Comparison of ENCODE assay signal across 2 cellular contexts in genomic region chr4:176964116-176964691, GRCh38.
TF ChIP-seq lines count a peak whose summit lies in the region.

No MANE protein-coding gene starts in this region.

TF ChIP-seq in SK-N-SH, 30 proteins besides CTCF, POLR2A, EP300 and RAD21 (continued from another document):
- TF ChIP-seq PBX3 (IDR thresholded peaks at IDR 0.05), result 0 out of 2 replicates have a peak, but pooled peaks have one; percentile 5
- TF ChIP-seq, protein P1, sequence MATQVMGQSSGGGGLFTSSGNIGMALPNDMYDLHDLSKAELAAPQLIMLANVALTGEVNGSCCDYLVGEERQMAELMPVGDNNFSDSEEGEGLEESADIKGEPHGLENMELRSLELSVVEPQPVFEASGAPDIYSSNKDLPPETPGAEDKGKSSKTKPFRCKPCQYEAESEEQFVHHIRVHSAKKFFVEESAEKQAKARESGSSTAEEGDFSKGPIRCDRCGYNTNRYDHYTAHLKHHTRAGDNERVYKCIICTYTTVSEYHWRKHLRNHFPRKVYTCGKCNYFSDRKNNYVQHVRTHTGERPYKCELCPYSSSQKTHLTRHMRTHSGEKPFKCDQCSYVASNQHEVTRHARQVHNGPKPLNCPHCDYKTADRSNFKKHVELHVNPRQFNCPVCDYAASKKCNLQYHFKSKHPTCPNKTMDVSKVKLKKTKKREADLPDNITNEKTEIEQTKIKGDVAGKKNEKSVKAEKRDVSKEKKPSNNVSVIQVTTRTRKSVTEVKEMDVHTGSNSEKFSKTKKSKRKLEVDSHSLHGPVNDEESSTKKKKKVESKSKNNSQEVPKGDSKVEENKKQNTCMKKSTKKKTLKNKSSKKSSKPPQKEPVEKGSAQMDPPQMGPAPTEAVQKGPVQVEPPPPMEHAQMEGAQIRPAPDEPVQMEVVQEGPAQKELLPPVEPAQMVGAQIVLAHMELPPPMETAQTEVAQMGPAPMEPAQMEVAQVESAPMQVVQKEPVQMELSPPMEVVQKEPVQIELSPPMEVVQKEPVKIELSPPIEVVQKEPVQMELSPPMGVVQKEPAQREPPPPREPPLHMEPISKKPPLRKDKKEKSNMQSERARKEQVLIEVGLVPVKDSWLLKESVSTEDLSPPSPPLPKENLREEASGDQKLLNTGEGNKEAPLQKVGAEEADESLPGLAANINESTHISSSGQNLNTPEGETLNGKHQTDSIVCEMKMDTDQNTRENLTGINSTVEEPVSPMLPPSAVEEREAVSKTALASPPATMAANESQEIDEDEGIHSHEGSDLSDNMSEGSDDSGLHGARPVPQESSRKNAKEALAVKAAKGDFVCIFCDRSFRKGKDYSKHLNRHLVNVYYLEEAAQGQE (IDR thresholded peaks at IDR 0.05; ENCODE audit: low read depth, low read length), result no peak

TF ChIP-seq in SK-N-SH treated with all-trans-retinoic acid at 6 μM for 48 hours, 23 proteins besides CTCF, POLR2A, EP300 and RAD21 (continued from another document):
- TF ChIP-seq TSHZ2 (CRISPR knock-in tag; IDR thresholded peaks at IDR 0.05) (no peak), PPARA (CRISPR knock-in tag; IDR thresholded peaks at IDR 0.05; ENCODE audit: borderline replicate concordance) (no peak), TOX (CRISPR knock-in tag; IDR thresholded peaks at IDR 0.05; ENCODE audit: borderline replicate concordance) (no peak), ZFP3 (CRISPR knock-in tag; IDR thresholded peaks at IDR 0.05) (no peak), TCF4 (CRISPR knock-in tag; IDR thresholded peaks at IDR 0.05; ENCODE audit: borderline replicate concordance) (no peak), ESRRG (CRISPR knock-in tag; IDR thresholded peaks at IDR 0.05) (no peak), ISL1 (CRISPR knock-in tag; IDR thresholded peaks at IDR 0.05) (no peak)
- TF ChIP-seq, protein P2, sequence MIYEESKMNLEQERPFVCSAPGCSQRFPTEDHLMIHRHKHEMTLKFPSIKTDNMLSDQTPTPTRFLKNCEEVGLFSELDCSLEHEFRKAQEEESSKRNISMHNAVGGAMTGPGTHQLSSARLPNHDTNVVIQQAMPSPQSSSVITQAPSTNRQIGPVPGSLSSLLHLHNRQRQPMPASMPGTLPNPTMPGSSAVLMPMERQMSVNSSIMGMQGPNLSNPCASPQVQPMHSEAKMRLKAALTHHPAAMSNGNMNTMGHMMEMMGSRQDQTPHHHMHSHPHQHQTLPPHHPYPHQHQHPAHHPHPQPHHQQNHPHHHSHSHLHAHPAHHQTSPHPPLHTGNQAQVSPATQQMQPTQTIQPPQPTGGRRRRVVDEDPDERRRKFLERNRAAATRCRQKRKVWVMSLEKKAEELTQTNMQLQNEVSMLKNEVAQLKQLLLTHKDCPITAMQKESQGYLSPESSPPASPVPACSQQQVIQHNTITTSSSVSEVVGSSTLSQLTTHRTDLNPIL (CRISPR knock-in tag; IDR thresholded peaks at IDR 0.05; ENCODE audit: low read depth), result no peak
